34 cellular contexts compared by ENCODE assay signal in genomic region chr10:128506423-128506822, GRCh38.
A peak's percentile ranks its signal among the peaks of the same experiment; 100 is the strongest.
DNase-seq lines count a peak whose midpoint lies in the region; ATAC-seq, FAIRE-seq and TF ChIP-seq lines count a peak whose summit lies in the region.
"Had no signal": no experiment of that assay in that cellular context is flagged by ENCODE, and none has a peak within 500 bp of the region (broad histone marks: within the 10 kb centered on the region; RNA-seq: fewer than 3 reads in every experiment).

No MANE protein-coding gene starts in this region.

- TF ChIP-seq RAD21 in HepG2 (CRISPR knock-in tag; IDR thresholded peaks at IDR 0.05) = no peak
- no peak for TF ChIP-seq RAD21 in A549 (conservative IDR thresholded peaks at IDR 0.05 in 1 of 2, IDR thresholded peaks at IDR 0.05 in 1 of 2)
- TF ChIP-seq RAD21 in K562 (CRISPR knock-in tag; conservative IDR thresholded peaks at IDR 0.05 in 1 of 2, IDR thresholded peaks at IDR 0.05 in 1 of 2) = no peak

- H3K79me2 ChIP-seq in HepG2 (ENCODE audit: insufficient read depth, low read length) (no peaks in the 10 kb centered on the region), K562 (ENCODE audit: control insufficient read depth, insufficient read depth, low read length) (no peaks in the 10 kb centered on the region)

- no TSS peak for BruUV-seq in HepG2 (replicated peaks; lab: Mats Ljungman, UMichigan)
- BruUV-seq in K562 (replicated peaks; lab: Mats Ljungman, UMichigan) = no TSS peak

- no peak overlapping the region for H3K9ac ChIP-seq in HepG2 (ENCODE audit: insufficient read depth, low read depth, low read length)
- H3K9ac ChIP-seq in K562 (ENCODE audit: insufficient read depth in 1 of 2, low read depth in 2 of 2, low read length in 2 of 2) = no peak overlapping the region
- H3K9ac ChIP-seq: BLaER1; BLaER1 treated with 17β-estradiol and CSF1 and Interleukin-3, amounts not matched to agents 10 nM and 100 nM had no signal

- FAIRE-seq in HepG2 (lab: Jason Lieb, UNC) = no peak
- no peak for FAIRE-seq in A549 (lab: Jason Lieb, UNC)
- FAIRE-seq in K562 (lab: Jason Lieb, UNC) = no peak
- FAIRE-seq: A204.1, D721Med had no signal

- H3K27ac ChIP-seq in left ventricle myocardium inferior (replicated peaks) (no peak overlapping the region), HepG2 (ENCODE audit: extremely low read length, insufficient read depth, low read length) (no peak overlapping the region), right lobe of liver (no peak overlapping the region), A549 (no peak overlapping the region), K562 (ENCODE audit: extremely low read depth, low read depth, low read length) (no peak overlapping the region), brain microvascular endothelial cell (no peak overlapping the region)
- H3K27ac ChIP-seq: 22Rv1; BLaER1; BLaER1 treated with 17β-estradiol and CSF1 and Interleukin-3, amounts not matched to agents 10 nM and 100 nM; C4-2B had no signal

- H3K36me3 ChIP-seq in left ventricle myocardium inferior (no peaks in the 10 kb centered on the region), HepG2 (replicated peaks in 1 of 2; ENCODE audit: control insufficient read depth in 1 of 2, insufficient read depth in 2 of 2, low read length in 2 of 2) (no peaks in the 10 kb centered on the region), right lobe of liver (no peaks in the 10 kb centered on the region), K562 (ENCODE audit: control insufficient read depth, insufficient read depth, low read length) (no peaks in the 10 kb centered on the region), brain microvascular endothelial cell (replicated peaks) (no peaks in the 10 kb centered on the region)
- H3K36me3 ChIP-seq: BE2C; BLaER1; BLaER1 treated with 17β-estradiol and CSF1 and Interleukin-3, amounts not matched to agents 10 nM and 100 nM had no signal

- H3K4me1 ChIP-seq in left ventricle myocardium inferior (no peaks in the 10 kb centered on the region), HepG2 (ENCODE audit: insufficient read depth, low read length) (no peaks in the 10 kb centered on the region), right lobe of liver (no peaks in the 10 kb centered on the region), A549 (no peaks in the 10 kb centered on the region), K562 (replicated peaks in 1 of 2; ENCODE audit: control insufficient read depth in 2 of 2, insufficient read depth in 2 of 2, low read length in 2 of 2) (no peaks in the 10 kb centered on the region; a peak in 1 of 5 replicates)
- H3K4me1 ChIP-seq: BE2C, BLaER1, Caco-2 had no signal

- TF ChIP-seq POLR2A in HepG2 (IDR thresholded peaks at IDR 0.05; ENCODE audit: insufficient read depth in 1 of 2, low read depth in 2 of 2, low read length in 2 of 2) = no peak
- TF ChIP-seq POLR2A in right lobe of liver (IDR thresholded peaks at IDR 0.05) = no peak
- no peak for TF ChIP-seq POLR2A in A549 (IDR thresholded peaks at IDR 0.05; ENCODE audit: low read length)
- TF ChIP-seq POLR2A in K562 (conservative IDR thresholded peaks at IDR 0.05) = no peak

- peak; percentile 31 for DNase-seq in cardiac septum (ENCODE audit: low spot score)
- DNase-seq in left ventricle myocardium inferior = no peak
- no peak for DNase-seq in HepG2 (ENCODE audit: low spot score)
- no peak for DNase-seq in right lobe of liver
- DNase-seq in A549 (ENCODE audit: low read depth in 1 of 2, low spot score in 1 of 2) = no peak
- DNase-seq in K562 (ENCODE audit: extremely low read depth in 1 of 4, low spot score in 3 of 4) = no peak
- DNase-seq in cortex of kidney (lab: John Stamatoyannopoulos, UW) = no peak
- no peak for DNase-seq in brain microvascular endothelial cell
- DNase-seq: 8988T; ACHN; AML-193; BE2C; C1 segment of cervical spinal cord; Caco-2; Calu3; CD4-positive, alpha-beta memory T cell; CD4-positive, alpha-beta T cell; CD4-positive, CD25-positive, alpha-beta regulatory T cell; CD8-positive, alpha-beta memory T cell; CD8-positive, alpha-beta T cell; COR-L47; DMS 273 treated with DMSO at 0.1 percent for 48 hours; DMS153; DMS53; DMS79; DMS79 treated with DMSO at 0.1 percent for 48 hours; DND-41; EL had no signal

- H3K27me3 ChIP-seq in left ventricle myocardium inferior (ENCODE audit: low read depth) (peaks cover 89% of the 10 kb centered on the region), HepG2 (ENCODE audit: control insufficient read depth in 1 of 2, insufficient read depth in 2 of 2, low read length in 2 of 2) (no peaks in the 10 kb centered on the region; a peak in 1 of 5 replicates), right lobe of liver (no peaks in the 10 kb centered on the region), K562 (ENCODE audit: control insufficient read depth in 2 of 2, insufficient read depth in 2 of 2, low read length in 2 of 2) (no peaks in the 10 kb centered on the region), brain microvascular endothelial cell (replicated peaks) (no peaks in the 10 kb centered on the region)
- H3K27me3 ChIP-seq: BE2C; BLaER1; BLaER1 treated with 17β-estradiol and CSF1 and Interleukin-3, amounts not matched to agents 10 nM and 100 nM had no signal

- POLR2A ChIA-PET in HepG2 (lab: Yijun Ruan, JAX) = interaction anchor here (0.7 kb wide), 1 partner anchor 703 kb away, joined by 3 read pairs; no protein-coding TSS in a partner anchor
- POLR2A ChIA-PET in A549 (lab: Yijun Ruan, JAX) = no interaction called here
- POLR2A ChIA-PET in K562 (lab: Yijun Ruan, JAX) = no interaction called here

- TF ChIP-seq CTCF in left ventricle myocardium inferior (IDR thresholded peaks at IDR 0.05; ENCODE audit: borderline replicate concordance) (no peak), HepG2 (CRISPR knock-in tag; IDR thresholded peaks at IDR 0.05) (no peak), right lobe of liver (IDR thresholded peaks at IDR 0.05) (no peak), A549 (IDR thresholded peaks at IDR 0.05) (no peak), K562 (IDR thresholded peaks at IDR 0.05 in 2 of 3, conservative IDR thresholded peaks at IDR 0.05 in 1 of 3; ENCODE audit: insufficient read depth in 2 of 3, low read depth in 1 of 3, low read length in 3 of 3) (no peak), brain microvascular endothelial cell (IDR thresholded peaks at IDR 0.05; ENCODE audit: low read depth, low read length, missing control alignments) (no peak)

- intact Hi-C loops in cardiac septum (cut with DNase I) (no loop called here), left ventricle myocardium inferior (cut with micrococcal nuclease) (no loop called here), HepG2 (cut with micrococcal nuclease; ENCODE audit: unreplicated experiment) (no loop called here), right lobe of liver (cut with DNase I) (no loop called here), K562 (cut with micrococcal nuclease) (no loop called here)

- H3K9me1 ChIP-seq in K562 (ENCODE audit: control insufficient read depth, insufficient read depth, low read length) = no peaks in the 10 kb centered on the region

- ATAC-seq in HepG2 = no peak
- no peak for ATAC-seq in right lobe of liver
- ATAC-seq in A549 = no peak
- ATAC-seq in K562 = no peak
- ATAC-seq: CD8-positive, alpha-beta T cell had no signal

- CTCF ChIA-PET in HepG2 (lab: Yijun Ruan, JAX; ENCODE audit: low intra/inter-chr PET ratio, low total read pairs) = no interaction called here
- CTCF ChIA-PET in A549 (lab: Yijun Ruan, JAX) = interaction anchor here (0.6 kb wide), 1 partner anchor 249 kb away, joined by 3 read pairs; no protein-coding TSS in a partner anchor
- CTCF ChIA-PET in K562 (lab: Yijun Ruan, JAX; ENCODE audit: low intra/inter-chr PET ratio) = no interaction called here

- no peak overlapping the region for H3K4me3 ChIP-seq in left ventricle myocardium inferior
- H3K4me3 ChIP-seq in HepG2 (replicated peaks in 1 of 3; ENCODE audit: insufficient read depth in 1 of 3, low read depth in 2 of 3, low read length in 3 of 3) = no peak overlapping the region
- no peak overlapping the region for H3K4me3 ChIP-seq in right lobe of liver
- no peak overlapping the region for H3K4me3 ChIP-seq in A549
- no peak overlapping the region for H3K4me3 ChIP-seq in K562
- H3K4me3 ChIP-seq in brain microvascular endothelial cell (ENCODE audit: low read depth, low read length) = no peak overlapping the region
- H3K4me3 ChIP-seq: BLaER1; BLaER1 treated with 17β-estradiol and CSF1 and Interleukin-3, amounts not matched to agents 10 nM and 100 nM had no signal

- H3K4me2 ChIP-seq in HepG2 (ENCODE audit: low read depth, low read length) (no peak overlapping the region), A549 (no peak overlapping the region), K562 (ENCODE audit: insufficient read depth, low read length) (no peak overlapping the region)
- H3K4me2 ChIP-seq: BLaER1; BLaER1 treated with 17β-estradiol and CSF1 and Interleukin-3, amounts not matched to agents 10 nM and 100 nM had no signal

- TF ChIP-seq EP300 in HepG2 (IDR thresholded peaks at IDR 0.05; ENCODE audit: low read depth in 2 of 2, low read length in 2 of 2) (no peak), HepG2 (CRISPR knock-in tag; IDR thresholded peaks at IDR 0.05; ENCODE audit: borderline replicate concordance) (no peak), A549 (IDR thresholded peaks at IDR 0.05) (no peak), K562 (IDR thresholded peaks at IDR 0.05; ENCODE audit: low read length) (no peak)

- no peaks in the 10 kb centered on the region for H3K9me3 ChIP-seq in left ventricle myocardium inferior (replicated peaks)
- H3K9me3 ChIP-seq in HepG2 (ENCODE audit: low read length) = no peaks in the 10 kb centered on the region
- no peaks in the 10 kb centered on the region for H3K9me3 ChIP-seq in right lobe of liver
- no peaks in the 10 kb centered on the region for H3K9me3 ChIP-seq in A549
- H3K9me3 ChIP-seq in K562 (replicated peaks; ENCODE audit: control insufficient read depth, insufficient read depth, low read depth, low read length) = no peaks in the 10 kb centered on the region
- H3K9me3 ChIP-seq: BE2C, Caco-2 had no signal

- H4K20me1 ChIP-seq in HepG2 (ENCODE audit: insufficient read depth, low read length) (no peaks in the 10 kb centered on the region), K562 (replicated peaks; ENCODE audit: control insufficient read depth, insufficient read depth, low read length) (no peaks in the 10 kb centered on the region)
- H4K20me1 ChIP-seq: BLaER1; BLaER1 treated with 17β-estradiol and CSF1 and Interleukin-3, amounts not matched to agents 10 nM and 100 nM had no signal

- in situ Hi-C loops in HepG2 (cut with HindIII; ENCODE audit: extremely low pct_ligation_motif_present, low pct_unique_long_range_greater_than_20kb) = no loop called here
- in situ Hi-C loops in K562 (cut with MboI) = no loop called here
- in situ Hi-C loops in brain microvascular endothelial cell (cut with HindIII; ENCODE audit: low pct_ligation_motif_present, low sequenced_read_pairs) = no loop called here

- 3% methylated on average over 2 of the region's 2 CpGs for WGBS in HepG2 (ENCODE audit: low lambda C conversion rate)
- 53% methylated on average over 2 of the region's 2 CpGs for WGBS in right lobe of liver (ENCODE audit: insufficient coverage, low coverage, low lambda C conversion rate, missing lambda C conversion rate)
- WGBS in A549 (ENCODE audit: missing lambda C conversion rate) = 3% methylated on average over 2 of the region's 2 CpGs
- 3% methylated on average over 2 of the region's 2 CpGs for WGBS in K562 (ENCODE audit: insufficient coverage, low coverage, missing lambda C conversion rate)

- H2AFZ ChIP-seq in HepG2 (ENCODE audit: low read length) (no peak overlapping the region), K562 (ENCODE audit: low read depth, low read length) (no peak overlapping the region)

TF ChIP-seq in K562, 482 proteins besides CTCF, POLR2A, EP300 and RAD21 (continues in another document):
- peak; percentile 54 for TF ChIP-seq ZNF316 (IDR thresholded peaks at IDR 0.05)
